ENCODE assay signal across 8 cellular contexts in genomic region chr1:153404768-153405167, GRCh38. TPM values are rescaled to one million over a fixed set of nuclear protein-coding genes. Genes with fewer than 3 reads are reported as not detected.
DNase-seq lines count a peak whose midpoint lies in the region; ATAC-seq, FAIRE-seq and TF ChIP-seq lines count a peak whose summit lies in the region.

No MANE protein-coding gene starts in this region.

- peaks cover 23% of the 10 kb centered on the region for H3K27me3 ChIP-seq in keratinocyte (ENCODE audit: control insufficient read depth, extremely low read depth, insufficient read depth, low read length)

- dilution Hi-C loops in keratinocyte (cut with MboI; ENCODE audit: extremely low pct_ligation_motif_present, low sequenced_read_pairs), result loop anchor here (10.0 kb wide), 1 partner anchor 50 kb away; the partner anchor contains the start of gene S100A9

- H4K20me1 ChIP-seq in keratinocyte (ENCODE audit: control insufficient read depth, extremely low read depth, insufficient read depth, low read length), result no peaks in the 10 kb centered on the region

- no peaks in the 10 kb centered on the region for H3K36me3 ChIP-seq in keratinocyte (ENCODE audit: control insufficient read depth in 2 of 2, extremely low read depth in 1 of 2, insufficient read depth in 2 of 2, low read length in 2 of 2)

- H3K9me3 ChIP-seq in keratinocyte (ENCODE audit: control insufficient read depth, low read depth, low read length), result no peaks in the 10 kb centered on the region

- peak; percentile 9 for DNase-seq in activated CD4-positive, CD25-positive, alpha-beta regulatory T cell treated with anti-CD3 and anti-CD28 coated beads, Interleukin-2, amount 50 U/mL, for 16 hours (ENCODE audit: low read depth, low spot score)
- DNase-seq in activated naive CD8-positive, alpha-beta T cell treated with anti-CD3 and anti-CD28 coated beads, Interleukin-2, amount 50 U/mL, for 16 hours (ENCODE audit: low read depth, low spot score), result peak; percentile 28
- DNase-seq in keratinocyte (ENCODE audit: low read depth, low spot score), result no peak
- peak; percentile 30 for DNase-seq in stimulated activated CD8-positive, alpha-beta memory T cell treated with anti-CD3 and anti-CD28 coated beads, Interleukin-15, amount 100 ng/mL, for 24 hours (ENCODE audit: low read depth)

- H3K79me2 ChIP-seq in keratinocyte (ENCODE audit: control insufficient read depth, insufficient read depth, low read length), result no peaks in the 10 kb centered on the region

- no peaks in the 10 kb centered on the region for H3K9me1 ChIP-seq in keratinocyte (ENCODE audit: control insufficient read depth, extremely low read depth, insufficient read depth, low read length)

- no peak for ATAC-seq in activated CD4-positive, CD25-positive, alpha-beta regulatory T cell treated with anti-CD3 and anti-CD28 coated beads, Interleukin-2, amount 50 U/mL, for 24 hours
- ATAC-seq in SK-N-SH treated with all-trans-retinoic acid at 6 μM for 48 hours, result peak; percentile 79
- no peak for ATAC-seq in HG03095 (IDR thresholded peaks at IDR 0.05; ENCODE audit: unreplicated experiment)
- no peak for ATAC-seq in HG02973 (IDR thresholded peaks at IDR 0.05; ENCODE audit: unreplicated experiment)

- H2AFZ ChIP-seq in keratinocyte (ENCODE audit: control insufficient read depth, low read length), result no peak overlapping the region

- H3K9ac ChIP-seq in keratinocyte (ENCODE audit: control insufficient read depth, extremely low read depth, insufficient read depth, low read length), result no peak overlapping the region

- no peak overlapping the region for H3K4me3 ChIP-seq in keratinocyte (ENCODE audit: control insufficient read depth in 2 of 3, extremely low read depth in 1 of 3, insufficient read depth in 2 of 3, low read depth in 1 of 3, low read length in 3 of 3)

- no peak overlapping the region for H3K4me2 ChIP-seq in keratinocyte (ENCODE audit: control insufficient read depth, extremely low read depth, insufficient read depth, low read depth, low read length)

- no peak overlapping the region for H3K27ac ChIP-seq in keratinocyte (ENCODE audit: control insufficient read depth, insufficient read depth, low read length)

- no peak for FAIRE-seq in keratinocyte (lab: Jason Lieb, UNC)

- TF ChIP-seq CTCF in keratinocyte (optimal IDR thresholded peaks at IDR 0.05 in 1 of 3, IDR thresholded peaks at IDR 0.05 in 1 of 3, conservative IDR thresholded peaks at IDR 0.05 in 1 of 3; ENCODE audit: extremely low read depth in 1 of 3, insufficient read depth in 2 of 3, low read length in 3 of 3), result peak; percentile 66 to 80 (median 79)

- no peaks in the 10 kb centered on the region for H3K4me1 ChIP-seq in keratinocyte (ENCODE audit: control insufficient read depth, extremely low read depth, insufficient read depth, low read length)

TF ChIP-seq in SK-N-SH treated with all-trans-retinoic acid at 6 μM for 48 hours, 23 proteins besides CTCF, POLR2A, EP300 and RAD21:
- no peak for TF ChIP-seq ZC3H10 (CRISPR knock-in tag; IDR thresholded peaks at IDR 0.05)
- no peak for TF ChIP-seq PPARA (CRISPR knock-in tag; IDR thresholded peaks at IDR 0.05; ENCODE audit: borderline replicate concordance)
- TF ChIP-seq ZNF565 (CRISPR knock-in tag; conservative IDR thresholded peaks at IDR 0.05; ENCODE audit: low read depth), result no peak
- TF ChIP-seq ESRRG (CRISPR knock-in tag; IDR thresholded peaks at IDR 0.05), result no peak
- TF ChIP-seq, protein P1, sequence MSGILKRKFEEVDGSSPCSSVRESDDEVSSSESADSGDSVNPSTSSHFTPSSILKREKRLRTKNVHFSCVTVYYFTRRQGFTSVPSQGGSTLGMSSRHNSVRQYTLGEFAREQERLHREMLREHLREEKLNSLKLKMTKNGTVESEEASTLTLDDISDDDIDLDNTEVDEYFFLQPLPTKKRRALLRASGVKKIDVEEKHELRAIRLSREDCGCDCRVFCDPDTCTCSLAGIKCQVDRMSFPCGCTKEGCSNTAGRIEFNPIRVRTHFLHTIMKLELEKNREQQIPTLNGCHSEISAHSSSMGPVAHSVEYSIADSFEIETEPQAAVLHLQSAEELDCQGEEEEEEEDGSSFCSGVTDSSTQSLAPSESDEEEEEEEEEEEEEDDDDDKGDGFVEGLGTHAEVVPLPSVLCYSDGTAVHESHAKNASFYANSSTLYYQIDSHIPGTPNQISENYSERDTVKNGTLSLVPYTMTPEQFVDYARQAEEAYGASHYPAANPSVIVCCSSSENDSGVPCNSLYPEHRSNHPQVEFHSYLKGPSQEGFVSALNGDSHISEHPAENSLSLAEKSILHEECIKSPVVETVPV (CRISPR knock-in tag; IDR thresholded peaks at IDR 0.05), result no peak
- TF ChIP-seq TOX (CRISPR knock-in tag; IDR thresholded peaks at IDR 0.05; ENCODE audit: borderline replicate concordance), result no peak
- no peak for TF ChIP-seq ZFP30 (CRISPR knock-in tag; IDR thresholded peaks at IDR 0.05)
- no peak for TF ChIP-seq ISL1 (CRISPR knock-in tag; IDR thresholded peaks at IDR 0.05)
- TF ChIP-seq ZNF8 (CRISPR knock-in tag; IDR thresholded peaks at IDR 0.05), result no peak
- TF ChIP-seq GLIS3 (CRISPR knock-in tag; IDR thresholded peaks at IDR 0.05), result no peak
- TF ChIP-seq ARNTL (CRISPR knock-in tag; IDR thresholded peaks at IDR 0.05; ENCODE audit: borderline replicate concordance, low read depth), result no peak
- TF ChIP-seq CSDC2 (CRISPR knock-in tag; IDR thresholded peaks at IDR 0.05), result no peak
- no peak for TF ChIP-seq RARB (CRISPR knock-in tag; IDR thresholded peaks at IDR 0.05)
- TF ChIP-seq ZNF70 (CRISPR knock-in tag; IDR thresholded peaks at IDR 0.05), result no peak
- TF ChIP-seq SNAI2 (CRISPR knock-in tag; IDR thresholded peaks at IDR 0.05), result no peak
- TF ChIP-seq BACH2 (CRISPR knock-in tag; IDR thresholded peaks at IDR 0.05; ENCODE audit: borderline replicate concordance), result no peak
- TF ChIP-seq OSR1 (CRISPR knock-in tag; IDR thresholded peaks at IDR 0.05), result no peak
TF ChIP-seq in SK-N-SH treated with all-trans-retinoic acid at 6 μM for 48 hours: peak in this region for 0.

RNA-seq across cellular contexts. Expression of gene S100A7A, which starts 11.6 kb away (rescaled TPM):
- polyA plus RNA-seq in keratinocyte, result 0.01 TPM in 1 of 3 replicates, not detected in the others
- 0.29 TPM for polyA plus RNA-seq in keratinocyte (2011; ENCODE audit: low read depth)
- 0.10 TPM in 1 of 2 replicates, not detected in the other for polyA plus RNA-seq in keratinocyte (2011; cell fraction: cytosol; rRNA removed)
- polyA plus RNA-seq in keratinocyte (2011; cell fraction: nucleus; rRNA removed), result 0.11 and 0.20 TPM in 2 replicates
- polyA plus RNA-seq in keratinocyte (2012; ENCODE audit: low replicate concordance), result 0.37 TPM in 1 of 2 replicates, not detected in the other
- not detected in 3 replicates for polyA minus RNA-seq in keratinocyte
- not detected for polyA minus RNA-seq in keratinocyte (2011; cell fraction: cytosol; rRNA and poly(A)+ RNA removed)
- not detected in 2 replicates for polyA minus RNA-seq in keratinocyte (2011; cell fraction: nucleus; rRNA and poly(A)+ RNA removed)

RNA-seq across cellular contexts. Expression of gene S100A8, which starts 13.9 kb away (rescaled TPM):
- polyA plus RNA-seq in keratinocyte, result 99.7 to 1,918 TPM (median 403 TPM) in 3 replicates
- polyA plus RNA-seq in keratinocyte (2011; ENCODE audit: low read depth), result 238 TPM
- polyA plus RNA-seq in keratinocyte (2011; cell fraction: cytosol; rRNA removed), result 425 and 730 TPM in 2 replicates
- polyA plus RNA-seq in keratinocyte (2011; cell fraction: nucleus; rRNA removed), result 279 and 328 TPM in 2 replicates
- polyA plus RNA-seq in keratinocyte (2012; ENCODE audit: low replicate concordance), result 177 and 1,802 TPM in 2 replicates
- polyA minus RNA-seq in keratinocyte, result 4.8 to 96.5 TPM (median 24.3 TPM) in 3 replicates
- 35.1 TPM for polyA minus RNA-seq in keratinocyte (2011; cell fraction: cytosol; rRNA and poly(A)+ RNA removed)
- polyA minus RNA-seq in keratinocyte (2011; cell fraction: nucleus; rRNA and poly(A)+ RNA removed), result 24.6 TPM in 2 replicates

RNA-seq across cellular contexts. Expression of gene S100A12, which starts 29.3 kb away (rescaled TPM):
- polyA plus RNA-seq in keratinocyte, result 0.65 to 6.3 TPM (median 1.5 TPM) in 3 replicates
- polyA plus RNA-seq in keratinocyte (2011; ENCODE audit: low read depth), result 0.75 TPM
- 2.6 and 7.0 TPM in 2 replicates for polyA plus RNA-seq in keratinocyte (2011; cell fraction: cytosol; rRNA removed)
- polyA plus RNA-seq in keratinocyte (2011; cell fraction: nucleus; rRNA removed), result 1.9 and 2.9 TPM in 2 replicates
- polyA plus RNA-seq in keratinocyte (2012; ENCODE audit: low replicate concordance), result 1.0 and 1.8 TPM in 2 replicates
- 3.2 TPM in 1 of 3 replicates, not detected in the others for polyA minus RNA-seq in keratinocyte
- not detected for polyA minus RNA-seq in keratinocyte (2011; cell fraction: cytosol; rRNA and poly(A)+ RNA removed)
- not detected in 2 replicates for polyA minus RNA-seq in keratinocyte (2011; cell fraction: nucleus; rRNA and poly(A)+ RNA removed)

RNA-seq across cellular contexts. Expression of gene S100A9, which starts 47.1 kb away (rescaled TPM):
- polyA plus RNA-seq in keratinocyte, result 238 to 1,827 TPM (median 297 TPM) in 3 replicates
- polyA plus RNA-seq in keratinocyte (2011; ENCODE audit: low read depth), result 5,499 TPM
- 898 and 967 TPM in 2 replicates for polyA plus RNA-seq in keratinocyte (2011; cell fraction: cytosol; rRNA removed)
- polyA plus RNA-seq in keratinocyte (2011; cell fraction: nucleus; rRNA removed), result 568 and 625 TPM in 2 replicates
- 205 and 2,397 TPM in 2 replicates for polyA plus RNA-seq in keratinocyte (2012; ENCODE audit: low replicate concordance)
- polyA minus RNA-seq in keratinocyte, result 21.0 to 265 TPM (median 71.7 TPM) in 3 replicates
- polyA minus RNA-seq in keratinocyte (2011; cell fraction: cytosol; rRNA and poly(A)+ RNA removed), result 201 TPM
- polyA minus RNA-seq in keratinocyte (2011; cell fraction: nucleus; rRNA and poly(A)+ RNA removed), result 72.2 and 76.9 TPM in 2 replicates

RNA-seq across cellular contexts. Expression of gene S100A7, which starts 55.7 kb away (rescaled TPM):
- polyA plus RNA-seq in keratinocyte, result 13.1 to 31.2 TPM (median 16.0 TPM) in 3 replicates
- polyA plus RNA-seq in keratinocyte (2011; ENCODE audit: low read depth), result 12.2 TPM
- 13.8 and 57.6 TPM in 2 replicates for polyA plus RNA-seq in keratinocyte (2011; cell fraction: cytosol; rRNA removed)
- 13.4 and 38.0 TPM in 2 replicates for polyA plus RNA-seq in keratinocyte (2011; cell fraction: nucleus; rRNA removed)
- polyA plus RNA-seq in keratinocyte (2012; ENCODE audit: low replicate concordance), result 11.8 and 21.1 TPM in 2 replicates
- polyA minus RNA-seq in keratinocyte, result 0.92 to 3.0 TPM (median 2.2 TPM) in 3 replicates
- not detected for polyA minus RNA-seq in keratinocyte (2011; cell fraction: cytosol; rRNA and poly(A)+ RNA removed)
- polyA minus RNA-seq in keratinocyte (2011; cell fraction: nucleus; rRNA and poly(A)+ RNA removed), result 4.7 and 9.0 TPM in 2 replicates
